In genomic region chr14:93318927-93319326, GRCh38 we compare ENCODE assay signal across 12 cellular contexts. TPM values are rescaled to one million over a fixed set of nuclear protein-coding genes. Genes with fewer than 3 reads are reported as not detected.
A peak's percentile ranks its signal among the peaks of the same experiment; 100 is the strongest.
DNase-seq lines count a peak whose midpoint lies in the region; ATAC-seq and TF ChIP-seq lines count a peak whose summit lies in the region.
"Had no signal": no experiment of that assay in that cellular context is flagged by ENCODE, and none has a peak within 500 bp of the region (broad histone marks: within the 10 kb centered on the region; RNA-seq: fewer than 3 reads in every experiment).

No MANE protein-coding gene starts in this region.

- H3K36me3 ChIP-seq in ACC112 (ENCODE audit: insufficient read depth, low read length), result no peaks in the 10 kb centered on the region
- H3K36me3 ChIP-seq in HEK293 (ENCODE audit: control insufficient read depth in 2 of 2, insufficient read depth in 1 of 2, low read length in 2 of 2), result peaks cover 0 to 9% of the 10 kb centered on the region in 2 experiments; a peak in 1 of 3 replicates
- H3K36me3 ChIP-seq in kidney epithelial cell (ENCODE audit: control insufficient read depth, insufficient read depth, low read length), result no peaks in the 10 kb centered on the region

- peak overlapping the region; percentile 74 for H3K27ac ChIP-seq in ACC112 (ENCODE audit: low read depth, low read length)
- H3K27ac ChIP-seq in HEK293 (ENCODE audit: extremely low read depth, low read depth, low read length), result no peak overlapping the region

- POLR2A ChIA-PET in HEK293 (lab: Yijun Ruan, JAX), result interaction anchor here (0.6 kb wide), 1 partner anchor 79 kb away, joined by 3 read pairs; no protein-coding TSS in a partner anchor
- POLR2A ChIA-PET in WTC11 (lab: Charles Lee), result no interaction called here

- H2AFZ ChIP-seq in ACC112 (ENCODE audit: low read length, unreplicated experiment), result no peak overlapping the region

- CTCF ChIA-PET in HEK293 (lab: Yijun Ruan, JAX), result no interaction called here
- CTCF ChIA-PET in WTC11 (lab: Charles Lee), result no interaction called here

- H3K4me3 ChIP-seq in ACC112 (ENCODE audit: low read depth, low read length) (no peak overlapping the region), HEK293 (ENCODE audit: low read depth, low read length) (no peak overlapping the region), kidney epithelial cell (ENCODE audit: low read depth, low read length) (peak overlapping the region; percentile 23)

- peaks cover 87% of the 10 kb centered on the region for H3K79me2 ChIP-seq in ACC112 (ENCODE audit: control insufficient read depth, insufficient read depth, low read length, unreplicated experiment)

- H3K27ac Mint-ChIP-seq in WTC11, result peak overlapping the region; percentile 43
- H3K27ac Mint-ChIP-seq: activated naive CD8-positive, alpha-beta T cell treated with anti-CD3 and anti-CD28 coated beads, Interleukin-2, amount 50 U/mL, for 24 hours had no signal

- H3K9me3 ChIP-seq in HEK293 (ENCODE audit: control insufficient read depth, insufficient read depth, low read depth, low read length), result no peaks in the 10 kb centered on the region

- TF ChIP-seq CTCF in HEK293 (tag by site-specific recombination; IDR thresholded peaks at IDR 0.05) (no peak), WTC11 (IDR thresholded peaks at IDR 0.05) (no peak), kidney epithelial cell (IDR thresholded peaks at IDR 0.05; ENCODE audit: insufficient read depth, low read length, poor library complexity, severe bottlenecking) (no peak)

- H3K27me3 Mint-ChIP-seq in WTC11 (ENCODE audit: low read depth), result no peaks in the 10 kb centered on the region
- H3K27me3 Mint-ChIP-seq: activated naive CD8-positive, alpha-beta T cell treated with anti-CD3 and anti-CD28 coated beads, Interleukin-2, amount 50 U/mL, for 24 hours; naive thymus-derived CD4-positive, alpha-beta T cell had no signal

- 0 out of 2 replicates have a peak, but pooled peaks cover 3% of the 10 kb centered on the region for H3K36me3 Mint-ChIP-seq in WTC11

- H3K4me1 Mint-ChIP-seq in WTC11, result peaks cover 28% of the 10 kb centered on the region

- peaks cover 43% of the 10 kb centered on the region for H3K4me1 ChIP-seq in ACC112 (ENCODE audit: control insufficient read depth, insufficient read depth, low read length, unreplicated experiment)
- peaks cover 15% of the 10 kb centered on the region for H3K4me1 ChIP-seq in HEK293 (ENCODE audit: control insufficient read depth, insufficient read depth, low read length)

- H3K9me3 Mint-ChIP-seq in WTC11, result peaks cover 5% of the 10 kb centered on the region
- H3K9me3 Mint-ChIP-seq: naive thymus-derived CD4-positive, alpha-beta T cell had no signal

- H3K27me3 ChIP-seq in ACC112 (ENCODE audit: insufficient read depth, low read length) (no peaks in the 10 kb centered on the region), kidney epithelial cell (ENCODE audit: control insufficient read depth, insufficient read depth, low read length) (no peaks in the 10 kb centered on the region)

- no peak for DNase-seq in WTC11 (ENCODE audit: low spot score)
- peak; percentile 64 for DNase-seq in kidney epithelial cell (ENCODE audit: low read depth)
- DNase-seq in NCI-H524 treated with DMSO at 0.1 percent for 48 hours (lab: John Stamatoyannopoulos, UW), result no peak
- DNase-seq in activated naive CD4-positive, alpha-beta T cell treated with Interleukin-2 at 50 U/mL for 16 hours, result no peak
- DNase-seq in epidermal melanocyte (ENCODE audit: insufficient read length, low spot score), result no peak
- DNase-seq: activated naive CD8-positive, alpha-beta T cell treated with anti-CD3 and anti-CD28 coated beads, Interleukin-2, amount 50 U/mL, for 24 hours; naive thymus-derived CD4-positive, alpha-beta T cell; NCI-H1436 treated with DMSO at 0.1 percent for 48 hours; T-helper 2 cell had no signal

- no peak overlapping the region for H3K4me3 Mint-ChIP-seq in WTC11
- H3K4me3 Mint-ChIP-seq: activated naive CD8-positive, alpha-beta T cell treated with anti-CD3 and anti-CD28 coated beads, Interleukin-2, amount 50 U/mL, for 24 hours; naive thymus-derived CD4-positive, alpha-beta T cell had no signal

- no peak; the same call in 1 of the 2 replicates for ATAC-seq in WTC11
- no peak for ATAC-seq in HG03025 (IDR thresholded peaks at IDR 0.05; ENCODE audit: low FRiP score, unreplicated experiment)
- ATAC-seq: activated naive CD8-positive, alpha-beta T cell treated with anti-CD3 and anti-CD28 coated beads, Interleukin-2, amount 50 U/mL, for 24 hours; naive thymus-derived CD4-positive, alpha-beta T cell had no signal

TF ChIP-seq in HEK293, 187 proteins besides CTCF, POLR2A, EP300 and RAD21:
- TF ChIP-seq ZNF302 (tag by site-specific recombination; IDR thresholded peaks at IDR 0.05; ENCODE audit: low read depth), result no peak
- TF ChIP-seq ZNF394 (tag by site-specific recombination; IDR thresholded peaks at IDR 0.05; ENCODE audit: borderline replicate concordance), result peak; percentile 54; the same call in 1 of the 2 replicates

TF ChIP-seq in WTC11, 78 proteins besides CTCF, POLR2A, EP300 and RAD21 (continues in another document):
- no peak for TF ChIP-seq ZMAT4 (CRISPR knock-in tag; IDR thresholded peaks at IDR 0.05)
- TF ChIP-seq NFE2L1 (CRISPR knock-in tag; IDR thresholded peaks at IDR 0.05), result no peak
- no peak for TF ChIP-seq MLX (CRISPR knock-in tag; IDR thresholded peaks at IDR 0.05)
- TF ChIP-seq TEAD4 (CRISPR knock-in tag; IDR thresholded peaks at IDR 0.05), result no peak
- no peak for TF ChIP-seq NR3C1 (CRISPR knock-in tag; conservative IDR thresholded peaks at IDR 0.05; ENCODE audit: low read depth)
- TF ChIP-seq CBFB (CRISPR knock-in tag; IDR thresholded peaks at IDR 0.05; ENCODE audit: low read depth), result no peak
- TF ChIP-seq SOX15 (CRISPR knock-in tag; IDR thresholded peaks at IDR 0.05), result no peak
- no peak for TF ChIP-seq ATF6 (CRISPR knock-in tag; IDR thresholded peaks at IDR 0.05)
- no peak for TF ChIP-seq PRRX2 (CRISPR knock-in tag; IDR thresholded peaks at IDR 0.05)
- TF ChIP-seq ESRRA (CRISPR knock-in tag; IDR thresholded peaks at IDR 0.05; ENCODE audit: borderline replicate concordance), result no peak
- TF ChIP-seq ZNF423 (CRISPR knock-in tag; IDR thresholded peaks at IDR 0.05), result no peak
- TF ChIP-seq FOXP4 (CRISPR knock-in tag; IDR thresholded peaks at IDR 0.05), result no peak
- no peak for TF ChIP-seq GTF2I (CRISPR knock-in tag; conservative IDR thresholded peaks at IDR 0.05)
- no peak for TF ChIP-seq NR2C2 (CRISPR knock-in tag; IDR thresholded peaks at IDR 0.05)
- TF ChIP-seq ATF1 (CRISPR knock-in tag; IDR thresholded peaks at IDR 0.05), result no peak
- TF ChIP-seq ZNF416 (CRISPR knock-in tag; IDR thresholded peaks at IDR 0.05), result no peak
- TF ChIP-seq RORB (CRISPR knock-in tag; IDR thresholded peaks at IDR 0.05), result no peak

RNA-seq across cellular contexts. Expression of gene BTBD7, which starts 13.9 kb away (rescaled TPM):
- total RNA-seq in WTC11 (2021), result 29.2 to 34.1 TPM (median 31.3 TPM) in 3 replicates
- total RNA-seq in kidney epithelial cell, result 27.5 and 29.6 TPM in 2 replicates

RNA-seq across cellular contexts. Expression of gene COX8C, which starts 28.1 kb away (rescaled TPM):
- total RNA-seq in WTC11 (2021) (not detected in 3 replicates), kidney epithelial cell (not detected in 2 replicates)
- total RNA-seq: naive thymus-derived CD4-positive, alpha-beta T cell had no signal
